10 cellular contexts compared by ENCODE assay signal in the genomic region with DNA sequence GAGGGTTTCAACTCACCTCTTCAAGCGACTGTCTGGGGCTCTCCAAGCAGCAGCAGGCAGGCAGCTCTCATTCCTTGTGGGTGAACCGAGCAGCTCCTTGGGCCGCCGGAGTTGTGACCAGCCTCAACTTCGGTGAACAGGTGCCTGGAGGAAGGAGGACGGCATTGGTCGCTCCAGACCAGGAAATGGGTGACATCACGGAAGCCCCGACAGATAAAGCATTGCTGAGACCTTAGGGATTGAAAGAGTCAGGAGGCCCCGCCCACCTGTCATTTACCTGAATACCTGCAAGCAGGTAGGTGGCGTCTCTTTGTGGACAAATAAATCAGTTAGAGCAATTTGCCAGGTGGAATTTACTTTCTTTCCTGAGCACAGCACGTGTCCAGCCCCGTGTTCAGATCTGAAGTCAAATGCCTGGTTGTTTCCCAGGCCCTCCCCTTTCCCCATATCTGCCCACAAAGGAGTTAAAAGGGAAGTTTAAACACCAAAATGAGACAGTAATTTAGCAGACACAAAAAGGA. TPM values are rescaled to one million over a fixed set of nuclear protein-coding genes. Genes with fewer than 3 reads are reported as not detected.
DNase-seq lines count a peak whose midpoint lies in the region; ATAC-seq, FAIRE-seq and TF ChIP-seq lines count a peak whose summit lies in the region.
"Had no signal": no experiment of that assay in that cellular context is flagged by ENCODE, and none has a peak within 500 bp of the region (broad histone marks: within the 10 kb centered on the region; RNA-seq: fewer than 3 reads in every experiment).

TSS of gene LNX1 (minus strand) at position 115 of the 521 bp plus-strand sequence. CDS start 17,484 bp downstream, outside the sequence.

- DNase-seq in A549 (ENCODE audit: low read depth in 1 of 2, low spot score in 1 of 2) (no peak), adrenal gland (peak in 1 of 7 donors; percentile 21), lower leg skin (ENCODE audit: low spot score in 2 of 2) (peak; percentile 71 to 89), DMS79 (lab: John Stamatoyannopoulos, UW) (no peak), GM23248 (no peak), posterior vena cava (ENCODE audit: low spot score) (no peak)
- DNase-seq: EL had no signal

- no peaks in the 10 kb centered on the region for H3K36me3 ChIP-seq in adrenal gland (replicated peaks in 1 of 2)
- H3K36me3 ChIP-seq in GM23248 (ENCODE audit: low read depth) = no peaks in the 10 kb centered on the region

- no peak for ATAC-seq in A549
- no peak for ATAC-seq in HG03139 (IDR thresholded peaks at IDR 0.05; ENCODE audit: unreplicated experiment)

- TF ChIP-seq RAD21 in A549 (conservative IDR thresholded peaks at IDR 0.05 in 1 of 2, IDR thresholded peaks at IDR 0.05 in 1 of 2) (no peak), Ishikawa (IDR thresholded peaks at IDR 0.05; ENCODE audit: low read depth) (peak; percentile 45)

- H3K4me1 ChIP-seq in A549 = peaks cover 24% of the 10 kb centered on the region
- peaks cover 0 to 11% of the 10 kb centered on the region in 2 donors for H3K4me1 ChIP-seq in adrenal gland (replicated peaks in 1 of 2)
- peaks cover 6% of the 10 kb centered on the region for H3K4me1 ChIP-seq in GM23248 (ENCODE audit: insufficient read depth)

- CTCF ChIA-PET in A549 (lab: Yijun Ruan, JAX) = no interaction called here

- TF ChIP-seq CTCF in A549 (IDR thresholded peaks at IDR 0.05) (no peak), adrenal gland (IDR thresholded peaks at IDR 0.05) (no peak), lower leg skin (IDR thresholded peaks at IDR 0.05) (no peak)

- no peaks in the 10 kb centered on the region for H3K79me2 ChIP-seq in GM23248 (ENCODE audit: insufficient read depth)

- TF ChIP-seq POLR2A in A549 (IDR thresholded peaks at IDR 0.05; ENCODE audit: low read length) (no peak), adrenal gland (IDR thresholded peaks at IDR 0.05) (no peak), lower leg skin (IDR thresholded peaks at IDR 0.05) (no peak)

- H3K4me3 ChIP-seq in A549 (peak within 1 kb of the TSS; percentile 51; the same call in 1 of the 3 replicates), adrenal gland (no peak within 1 kb of the TSS), lower leg skin (ENCODE audit: low read depth, poor library complexity, severe bottlenecking) (no peak within 1 kb of the TSS), GM23248 (no peak within 1 kb of the TSS)

- H4K20me1 ChIP-seq in GM23248 (ENCODE audit: insufficient read depth) = no peaks in the 10 kb centered on the region

- FAIRE-seq in A549 (lab: Jason Lieb, UNC) = no peak
- FAIRE-seq: colon had no signal

- no peak within 1 kb of the TSS for H3K9ac ChIP-seq in GM23248

- POLR2A ChIA-PET in A549 (lab: Yijun Ruan, JAX) = no interaction called here

- intact Hi-C loops in adrenal gland (cut with DNase I) (loop anchor here in 1 of 2 donors (10.0 kb wide), 1 partner anchor 97 kb away; no protein-coding TSS in a partner anchor), lower leg skin (cut with DNase I; ENCODE audit: low total_unique reads) (no loop called here), posterior vena cava (cut with DNase I) (no loop called here)

- peaks cover 5% of the 10 kb centered on the region; the same call in 1 of the 2 replicates for H3F3A ChIP-seq in GM23248 (ENCODE audit: insufficient read depth)

- no peak within 1 kb of the TSS; the same call in 1 of the 2 replicates for H2AFZ ChIP-seq in GM23248

- H3K4me2 ChIP-seq in A549 = peak within 1 kb of the TSS; percentile 78
- H3K4me2 ChIP-seq in GM23248 (ENCODE audit: unreplicated experiment) = no peak within 1 kb of the TSS

- 92% methylated on average over 13 of the region's 13 CpGs for WGBS in A549 (ENCODE audit: missing lambda C conversion rate)
- WGBS in adrenal gland, 4 donors = 54 to 78% (median 62%) methylated on average over 13 of the region's 13 CpGs
- WGBS in lower leg skin, 2 donors = 41 to 46% methylated on average over 13 of the region's 13 CpGs
- 91% methylated on average over 13 of the region's 13 CpGs for WGBS in GM23248 (ENCODE audit: low coverage in 1 of 2, low lambda C conversion rate in 2 of 2, missing lambda C conversion rate in 2 of 2), 2 experiments

- H3K9me2 ChIP-seq in GM23248 (ENCODE audit: insufficient read depth) = peaks cover 3% of the 10 kb centered on the region; the same call in 1 of the 2 replicates

- H3K27me3 ChIP-seq in adrenal gland (no peaks in the 10 kb centered on the region), GM23248 (replicated peaks; ENCODE audit: insufficient read depth) (no peaks in the 10 kb centered on the region)

- in situ Hi-C loops in GM23248 (cut with MboI) = loop anchor here (25.0 kb wide), 1 partner anchor 646 kb away; the partner anchor contains the start of gene PDGFRA

- H3K9me3 ChIP-seq in A549 (no peaks in the 10 kb centered on the region), adrenal gland (replicated peaks in 1 of 3) (no peaks in the 10 kb centered on the region), GM23248 (ENCODE audit: low read depth) (no peaks in the 10 kb centered on the region)

- H3K27ac ChIP-seq in A549 (peak within 1 kb of the TSS; percentile 71 to 83), adrenal gland (peak within 1 kb of the TSS in 4 of 5 donors; percentile 10 to 82 (median 58)), GM23248 (no peak within 1 kb of the TSS)

- TF ChIP-seq EP300 in A549 (IDR thresholded peaks at IDR 0.05) (no peak), Ishikawa (IDR thresholded peaks at IDR 0.05; ENCODE audit: borderline replicate concordance) (peak; percentile 23; the same call in 1 of the 2 replicates)

TF ChIP-seq in A549, 52 proteins besides CTCF, POLR2A, EP300 and RAD21:
- no peak for TF ChIP-seq HOXB13 (CRISPR knock-in tag; IDR thresholded peaks at IDR 0.05; ENCODE audit: low read depth)
- no peak for TF ChIP-seq PHF8 (IDR thresholded peaks at IDR 0.05; ENCODE audit: borderline replicate concordance, low read depth)
- no peak for TF ChIP-seq SMC3 (IDR thresholded peaks at IDR 0.05)
- TF ChIP-seq CHD2 (IDR thresholded peaks at IDR 0.05; ENCODE audit: low read length, partially characterized antibody) = no peak
- TF ChIP-seq MAZ (IDR thresholded peaks at IDR 0.05; ENCODE audit: borderline replicate concordance, low read depth, low read length) = no peak
TF ChIP-seq in A549: peak in this region for 0.

TF ChIP-seq in Ishikawa, 13 proteins besides CTCF, POLR2A, EP300 and RAD21 (continues in another document):
- TF ChIP-seq CREB1 (IDR thresholded peaks at IDR 0.05; ENCODE audit: low read depth) (peak; percentile 25; the same call in 1 of the 2 replicates), REST (IDR thresholded peaks at IDR 0.05; ENCODE audit: low read depth) (no peak), USF1 (IDR thresholded peaks at IDR 0.05) (peak; percentile 73), TAF1 (IDR thresholded peaks at IDR 0.05; ENCODE audit: low read depth) (peak; percentile 53; the same call in 1 of the 2 replicates), CEBPB (IDR thresholded peaks at IDR 0.05) (no peak), NFIC (IDR thresholded peaks at IDR 0.05) (0 out of 2 replicates have a peak, but pooled peaks have one; percentile 7), TCF12 (IDR thresholded peaks at IDR 0.05; ENCODE audit: low read depth) (peak; percentile 32; the same call in 1 of the 2 replicates), TEAD4 (IDR thresholded peaks at IDR 0.05) (peak; percentile 60; the same call in 1 of the 2 replicates)
- TF ChIP-seq, protein P1, sequence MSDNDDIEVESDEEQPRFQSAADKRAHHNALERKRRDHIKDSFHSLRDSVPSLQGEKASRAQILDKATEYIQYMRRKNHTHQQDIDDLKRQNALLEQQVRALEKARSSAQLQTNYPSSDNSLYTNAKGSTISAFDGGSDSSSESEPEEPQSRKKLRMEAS (IDR thresholded peaks at IDR 0.05) = peak; percentile 89

RNA-seq across cellular contexts. Expression of gene LNX1, which starts in this region (rescaled TPM):
- polyA plus RNA-seq in A549 (2011; rRNA removed) (0.14 and 0.20 TPM in 2 replicates), A549 (2017; fragmentation: RNase III; extraction: RNeasy Plus Mini Kit Qiagen cat#74134 plus additional on column Dnase treatment) (0.04 TPM in 2 of 3 replicates, not detected in the other), adrenal gland (1 to 10 TPM; 1.2 to 3.4 (median 2.5) TPM), GM23248 (2016; fragmentation: Nextera tagmentation; extraction: Ambion mirVana) (6.3 and 6.7 TPM in 2 replicates)
- 0.01 TPM in 1 of 2 replicates, not detected in the other for polyA plus RNA-seq in A549 (2012; cell fraction: cytosol; rRNA removed)
- polyA plus RNA-seq in A549 (2012; cell fraction: nucleus; rRNA removed) = 0.07 and 0.31 TPM in 2 replicates
- 0.39 and 0.62 TPM in 2 replicates for polyA minus RNA-seq in A549 (2011; rRNA and poly(A)+ RNA removed)
- total RNA-seq in adrenal gland (1 to 10 TPM; 1.2 to 8.9 (median 4.3) TPM), lower leg skin (10 to 100 TPM; 37.0 to 79.9 (median 49.5) TPM), posterior vena cava (1 to 10 TPM; 3.7 to 4.7 TPM)
- 9.4 and 10.9 TPM in 2 replicates for total RNA-seq in GM23248 (2014; rRNA removed; shearing (Covaris generic))

Comparison
In these comparisons a context has a peak if more than half of its experiments do, and no peak if none do; other contexts are left out.
1. DNase-seq: peak in lower leg skin (2 of 2); none in A549 (0 of 2), DMS79 (single experiment), GM23248 (single experiment) and posterior vena cava (single experiment).